24 cellular contexts compared by ENCODE assay signal in genomic region chr15:57728436-57728835, GRCh38. TPM values are rescaled to one million over a fixed set of nuclear protein-coding genes. Genes with fewer than 3 reads are reported as not detected.
DNase-seq lines count a peak whose midpoint lies in the region; ATAC-seq and TF ChIP-seq lines count a peak whose summit lies in the region.
"Had no signal": no experiment of that assay in that cellular context is flagged by ENCODE, and none has a peak within 500 bp of the region (broad histone marks: within the 10 kb centered on the region; RNA-seq: fewer than 3 reads in every experiment).

No MANE protein-coding gene starts in this region.

- H2BK15ac ChIP-seq in mesenchymal stem cell (ENCODE audit: low read depth, poor library complexity, severe bottlenecking): no peak overlapping the region

- H3K27me3 ChIP-seq in mesenchymal stem cell (ENCODE audit: control insufficient read depth in 1 of 2, insufficient read depth in 1 of 2, low read length in 2 of 2) (no peaks in the 10 kb centered on the region), psoas muscle (ENCODE audit: insufficient read depth in 3 of 3, low read length in 2 of 3) (no peaks in the 10 kb centered on the region)

- peaks cover 5 to 7% (median 6%) of the 10 kb centered on the region in 3 donors for H3K4me1 Mint-ChIP-seq in T-cell
- H3K4me1 Mint-ChIP-seq: B cell had no signal

- intact Hi-C loops in psoas muscle (cut with DNase I): no loop called here

- no peak overlapping the region for H2BK120ac ChIP-seq in mesenchymal stem cell (ENCODE audit: low read depth, low read length)

- H4K8ac ChIP-seq in mesenchymal stem cell (ENCODE audit: low read length): no peak overlapping the region

- no peak overlapping the region for H3K23ac ChIP-seq in mesenchymal stem cell (ENCODE audit: low read length in 2 of 2)

- no peak overlapping the region for H2AK5ac ChIP-seq in mesenchymal stem cell (ENCODE audit: low read length, severe bottlenecking)

- H3K4ac ChIP-seq in mesenchymal stem cell (ENCODE audit: low read depth in 1 of 2, low read length in 2 of 2): no peak overlapping the region

- no peak overlapping the region for H2BK12ac ChIP-seq in mesenchymal stem cell (ENCODE audit: low read length in 2 of 2)

- H3K9me3 ChIP-seq in mesenchymal stem cell (ENCODE audit: control insufficient read depth, low read length) (no peaks in the 10 kb centered on the region), psoas muscle (no peaks in the 10 kb centered on the region)
- H3K9me3 ChIP-seq: Caco-2 had no signal

- DNase-seq in NCI-H226 (peak; percentile 64), choroid plexus epithelial cell (ENCODE audit: low read depth) (peak; percentile 22), mesenchymal stem cell (peak; percentile 13), psoas muscle (no peak), NCI-H510A (lab: John Stamatoyannopoulos, UW) (no peak), T-cell (no peak)
- DNase-seq in stimulated activated CD4-positive, alpha-beta T cell treated with anti-CD3 and anti-CD28 coated beads, Interleukin-12 subunit alpha, Interleukin-12 subunit beta, amount 100 ng/mL, for 4 hours: no peak
- DNase-seq: Caco-2; CD8-positive, alpha-beta T cell; GDM1; HCEC 1CT; NCI-H1048; NCI-H1417 treated with DMSO at 0.1 percent for 48 hours; NCI-H1694 treated with DMSO at 0.1 percent for 48 hours; NCI-H446; NCI-H526; NCI-H82; NK-92 treated with Interleukin-12 subunit alpha and Interleukin-12 subunit beta, amount 100 ng/mL, for 24 hours; RPMI8226; SHP77 had no signal

- H3K36me3 ChIP-seq in mesenchymal stem cell (ENCODE audit: control insufficient read depth in 1 of 2, insufficient read depth in 2 of 2, low read depth in 1 of 2, low read length in 2 of 2): no peaks in the 10 kb centered on the region
- H3K36me3 ChIP-seq in psoas muscle (ENCODE audit: insufficient read depth in 1 of 2, low read depth in 1 of 2): no peaks in the 10 kb centered on the region

- TF ChIP-seq CTCF in choroid plexus epithelial cell (conservative IDR thresholded peaks at IDR 0.05; ENCODE audit: low read depth, low read length) (no peak), psoas muscle (IDR thresholded peaks at IDR 0.05) (no peak)

- POLR2A ChIA-PET in T-cell (lab: Charles Lee): no interaction called here

- H3K27ac ChIP-seq in mesenchymal stem cell (ENCODE audit: low read length, poor library complexity, severe bottlenecking) (no peak overlapping the region), psoas muscle (no peak overlapping the region)
- H3K27ac ChIP-seq: C4-2B, KMS-11 had no signal

- no peak for ATAC-seq in psoas muscle
- ATAC-seq in T-cell (replicated peaks in 1 of 4): no peak
- ATAC-seq: CD8-positive, alpha-beta T cell had no signal

- H2AFZ ChIP-seq in mesenchymal stem cell (ENCODE audit: low read depth, low read length): no peak overlapping the region

- H3K36me3 Mint-ChIP-seq in T-cell: peaks cover 25% of the 10 kb centered on the region

- no peaks in the 10 kb centered on the region for H3K27me3 Mint-ChIP-seq in T-cell
- H3K27me3 Mint-ChIP-seq: B cell, IgD-negative memory B cell had no signal

- H3K9ac ChIP-seq in mesenchymal stem cell (ENCODE audit: low read length): no peak overlapping the region
- H3K9ac ChIP-seq: KMS-11 had no signal

- no peak overlapping the region for H3K4me3 Mint-ChIP-seq in T-cell
- H3K4me3 Mint-ChIP-seq: B cell; CD8-positive, alpha-beta T cell; IgD-negative memory B cell had no signal

- no peak overlapping the region for H3K18ac ChIP-seq in mesenchymal stem cell (ENCODE audit: low read depth in 1 of 2, low read length in 2 of 2)

- H3K27ac Mint-ChIP-seq in T-cell: no peak overlapping the region
- H3K27ac Mint-ChIP-seq: B cell; CD8-positive, alpha-beta T cell had no signal

- CTCF ChIA-PET in T-cell (lab: Charles Lee): no interaction called here

- H3K4me1 ChIP-seq in mesenchymal stem cell (ENCODE audit: control insufficient read depth, insufficient read depth, low read depth, low read length) (peaks cover 3% of the 10 kb centered on the region), psoas muscle (no peaks in the 10 kb centered on the region)
- H3K4me1 ChIP-seq: Caco-2 had no signal

- H3K14ac ChIP-seq in mesenchymal stem cell (ENCODE audit: low read length in 2 of 2): no peak overlapping the region

- no peaks in the 10 kb centered on the region for H3K9me3 Mint-ChIP-seq in T-cell
- H3K9me3 Mint-ChIP-seq: CD8-positive, alpha-beta T cell had no signal

- H3K4me3 ChIP-seq in choroid plexus epithelial cell (ENCODE audit: low read depth, low read length) (no peak overlapping the region), mesenchymal stem cell (ENCODE audit: insufficient read depth in 1 of 2, low read depth in 1 of 2, low read length in 2 of 2) (no peak overlapping the region), psoas muscle (no peak overlapping the region)

- WGBS in mesenchymal stem cell: 94% methylated on average over 8 of the region's 8 CpGs
- WGBS in psoas muscle, 3 donors: 97 to 98% (median 97%) methylated on average over 8 of the region's 8 CpGs

- no peak overlapping the region for H2BK5ac ChIP-seq in mesenchymal stem cell (ENCODE audit: low read depth, low read length, poor library complexity, severe bottlenecking)

- H4K91ac ChIP-seq in mesenchymal stem cell (ENCODE audit: low read length): no peak overlapping the region

- no peaks in the 10 kb centered on the region for H3K79me1 ChIP-seq in mesenchymal stem cell (replicated peaks; ENCODE audit: low read length, poor library complexity, severe bottlenecking)

- no peak overlapping the region for H3K4me2 ChIP-seq in mesenchymal stem cell (ENCODE audit: low read length, poor library complexity, severe bottlenecking)
- H3K4me2 ChIP-seq: KMS-11 had no signal

RNA-seq across cellular contexts. Expression of gene POLR2M, which starts 21.9 kb away (rescaled TPM):
- polyA plus RNA-seq in mesenchymal stem cell (2013, experiment 1 of 2): 138 TPM
- polyA plus RNA-seq in mesenchymal stem cell (2013, experiment 2 of 2): 131 TPM
- total RNA-seq in psoas muscle (100 to 1,000 TPM in 2 of 4 donors, 10 to 100 TPM in 2; 81.2 to 114 (median 94.2) TPM), T-cell (10 to 100 TPM; 85.7 to 98.0 (median 91.4) TPM)
- 100 to 1,000 TPM in 2 of 3 donors, 10 to 100 TPM in 1; 78.0 to 403 (median 131) TPM for polyA plus RNA-seq in psoas muscle

Comparison
In these comparisons a context has a peak if more than half of its experiments do, and no peak if none do; other contexts are left out.
1. DNase-seq: peak in NCI-H226 (single experiment), choroid plexus epithelial cell (single experiment) and mesenchymal stem cell (single experiment); none in psoas muscle (0 of 2), stimulated activated CD4-positive, alpha-beta T cell treated with anti-CD3 and anti-CD28 coated beads, Interleukin-12 subunit alpha, Interleukin-12 subunit beta, amount 100 ng/mL, for 4 hours (single experiment), NCI-H510A (single experiment) and T-cell (0 of 34).